1 cellular context compared by ENCODE assay signal in genomic region chr16:70601576-70602575, GRCh38.
TF ChIP-seq lines count a peak whose summit lies in the region.

No MANE protein-coding gene starts in this region.

TF ChIP-seq in GM23338, 12 proteins besides CTCF, POLR2A, EP300 and RAD21 (continued from another document):
- TF ChIP-seq REST (IDR thresholded peaks at IDR 0.05; ENCODE audit: unreplicated experiment) (no peak), ZNF114 (CRISPR knock-in tag; IDR thresholded peaks at IDR 0.05) (no peak), POLR2AphosphoS5 (IDR thresholded peaks at IDR 0.05; ENCODE audit: low read depth) (no peak), STAT1 (IDR thresholded peaks at IDR 0.05; ENCODE audit: unreplicated experiment) (no peak), NANOG (IDR thresholded peaks at IDR 0.05; ENCODE audit: borderline replicate concordance) (no peak)
